In the genomic region with DNA sequence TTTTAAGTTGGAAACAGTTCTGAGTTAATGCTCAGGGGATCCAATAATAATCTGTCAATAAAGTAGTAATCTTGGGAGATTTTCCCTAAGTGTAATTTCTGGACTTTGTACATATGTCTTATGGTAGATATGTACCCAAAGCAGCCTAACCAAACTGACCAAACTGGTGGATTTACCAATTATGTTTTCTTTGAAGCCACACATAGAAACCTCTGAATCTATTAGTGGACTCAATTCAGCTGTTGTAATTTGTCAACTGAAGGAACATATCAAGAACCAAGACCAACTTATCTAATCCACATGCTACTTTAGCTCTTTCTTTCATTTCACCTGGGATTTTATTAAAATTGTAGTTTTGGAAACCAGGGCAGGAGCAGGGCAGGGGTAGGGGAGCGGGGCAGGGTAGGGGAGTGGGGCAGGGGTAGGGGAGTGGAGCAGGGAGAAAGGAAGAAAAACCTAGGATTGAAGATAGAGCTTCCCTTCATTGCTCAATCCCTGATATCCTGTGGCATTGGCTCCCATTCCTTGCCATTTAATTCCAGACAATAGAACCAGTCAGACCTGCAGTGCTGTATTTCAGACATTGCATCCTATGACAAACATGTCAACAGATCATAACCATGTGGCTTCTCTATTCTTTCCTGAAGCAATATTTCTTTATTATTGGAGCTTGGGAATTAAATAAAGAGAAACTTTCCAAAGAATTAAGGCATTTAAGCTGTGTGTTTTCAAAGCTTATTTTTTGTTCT, we compare ENCODE assay signal across 12 cellular contexts.
DNase-seq lines count a peak whose midpoint lies in the region; ATAC-seq lines count a peak whose summit lies in the region.
"Had no signal": no experiment of that assay in that cellular context is flagged by ENCODE, and none has a peak within 500 bp of the region (broad histone marks: within the 10 kb centered on the region; RNA-seq: fewer than 3 reads in every experiment).

No MANE protein-coding gene starts in this region.

- H3K27me3 Mint-ChIP-seq in activated naive CD8-positive, alpha-beta T cell: no peaks in the 10 kb centered on the region

- intact Hi-C loops in posterior vena cava (cut with DNase I): no loop called here

- no peak overlapping the region for H2BK120ac ChIP-seq in trophoblast cell (ENCODE audit: insufficient read depth, low read length, poor library complexity)

- H3K27ac ChIP-seq in trophoblast cell (ENCODE audit: low read depth, low read length): no peak overlapping the region
- H3K27ac ChIP-seq: esophagus muscularis mucosa had no signal

- no peak overlapping the region for H4K8ac ChIP-seq in trophoblast cell (ENCODE audit: low read depth, low read length)

- H3K79me2 ChIP-seq in trophoblast cell (ENCODE audit: control insufficient read depth, insufficient read depth, low read length, poor library complexity): no peaks in the 10 kb centered on the region

- no peak overlapping the region for H4K12ac ChIP-seq in trophoblast cell (ENCODE audit: low read depth, low read length)

- H3K4me1 Mint-ChIP-seq in activated naive CD8-positive, alpha-beta T cell (ENCODE audit: low read depth): peaks cover 13% of the 10 kb centered on the region

- H3K4me1 ChIP-seq in trophoblast cell (ENCODE audit: control insufficient read depth in 1 of 2, insufficient read depth in 2 of 2, low read length in 2 of 2): peaks cover 0 to 1% of the 10 kb centered on the region in 2 experiments
- H3K4me1 ChIP-seq: esophagus muscularis mucosa had no signal

- no peak overlapping the region for H2BK12ac ChIP-seq in trophoblast cell (ENCODE audit: low read length)

- peaks cover 10% of the 10 kb centered on the region for H3K9me3 Mint-ChIP-seq in activated naive CD8-positive, alpha-beta T cell (ENCODE audit: low read depth)

- no peak overlapping the region for H4K91ac ChIP-seq in trophoblast cell (ENCODE audit: low read depth, low read length)

- no peak overlapping the region for H3K9ac ChIP-seq in trophoblast cell (ENCODE audit: low read length)

- no peak overlapping the region for H3K18ac ChIP-seq in trophoblast cell (ENCODE audit: low read length)

- H3K9me3 ChIP-seq in trophoblast cell (ENCODE audit: insufficient read depth, low read depth, low read length): no peaks in the 10 kb centered on the region
- H3K9me3 ChIP-seq: esophagus muscularis mucosa had no signal

- H3K4me3 ChIP-seq in trophoblast cell (ENCODE audit: low read depth, low read length): no peak overlapping the region
- H3K4me3 ChIP-seq: esophagus muscularis mucosa had no signal

- H2AFZ ChIP-seq in trophoblast cell (ENCODE audit: insufficient read depth, low read length, poor library complexity): no peak overlapping the region

- H3K79me1 ChIP-seq in trophoblast cell (ENCODE audit: low read length): no peaks in the 10 kb centered on the region

- H3K23ac ChIP-seq in trophoblast cell (ENCODE audit: low read length): no peak overlapping the region

- no peak overlapping the region for H2AK5ac ChIP-seq in trophoblast cell (ENCODE audit: low read length)

- peaks cover 4% of the 10 kb centered on the region for H3K36me3 Mint-ChIP-seq in activated naive CD8-positive, alpha-beta T cell

- DNase-seq in trophoblast cell (peak; percentile 21 to 72), posterior vena cava (ENCODE audit: low spot score) (no peak), hippocampal formation (lab: John Stamatoyannopoulos, UW) (no peak), KG1 (lab: John Stamatoyannopoulos, UW) (no peak), H4 (ENCODE audit: low spot score) (no peak)
- DNase-seq: activated CD4-positive, alpha-beta T cell treated with anti-CD3 and anti-CD28 coated beads, Interleukin-2, amount 10 ng/mL, durations not matched to agents 24 days and 14 days; NCI-H1105 treated with DMSO at 0.1 percent for 48 hours; stimulated activated naive CD4-positive, alpha-beta T cell treated with Interleukin-2 at 50 U/mL for 16 hours had no signal

- H3K14ac ChIP-seq in trophoblast cell (ENCODE audit: low read length): no peak overlapping the region

- peak overlapping the region; percentile 43 for H3K27ac Mint-ChIP-seq in activated naive CD8-positive, alpha-beta T cell

- H3K27me3 ChIP-seq in trophoblast cell (ENCODE audit: insufficient read depth, low read length): no peaks in the 10 kb centered on the region
- H3K27me3 ChIP-seq: esophagus muscularis mucosa had no signal

- H3K4me3 Mint-ChIP-seq in activated naive CD8-positive, alpha-beta T cell: no peak overlapping the region
- H3K4me3 Mint-ChIP-seq: activated CD4-positive, alpha-beta T cell treated with anti-CD3 and anti-CD28 coated beads, Interleukin-2, amount 10 ng/mL, durations not matched to agents 24 days and 14 days had no signal

- no peak overlapping the region for H3K4ac ChIP-seq in trophoblast cell (ENCODE audit: low read depth, low read length)

- no peak overlapping the region for H2BK5ac ChIP-seq in trophoblast cell (ENCODE audit: low read depth, low read length, poor library complexity)

- no peak overlapping the region for H3K4me2 ChIP-seq in trophoblast cell (ENCODE audit: low read length)

- peak; percentile 3 for ATAC-seq in GM18870 (IDR thresholded peaks at IDR 0.05; ENCODE audit: unreplicated experiment)
- ATAC-seq in HG02938 (IDR thresholded peaks at IDR 0.05; ENCODE audit: unreplicated experiment): peak; percentile 30

- no CpG with 5 or more reads among the region's 1 CpG for WGBS in trophoblast cell (ENCODE audit: extremely low coverage, insufficient coverage, insufficient read length)

- H3K36me3 ChIP-seq in trophoblast cell (ENCODE audit: control insufficient read depth in 1 of 2, insufficient read depth in 2 of 2, low read length in 2 of 2): no peaks in the 10 kb centered on the region
- H3K36me3 ChIP-seq: esophagus muscularis mucosa had no signal

Comparison
In these comparisons a context has a peak if more than half of its experiments do, and no peak if none do; other contexts are left out.
1. DNase-seq: peak in trophoblast cell (2 of 2); none in posterior vena cava (single experiment), hippocampal formation (0 of 2), KG1 (single experiment) and H4 (single experiment).